Comparison of ENCODE assay signal across 9 cellular contexts in genomic region chrX:153662266-153662665, GRCh38. TPM values are rescaled to one million over a fixed set of nuclear protein-coding genes. Genes with fewer than 3 reads are reported as not detected.
A peak's percentile ranks its signal among the peaks of the same experiment; 100 is the strongest.
DNase-seq lines count a peak whose midpoint lies in the region; ATAC-seq, FAIRE-seq and TF ChIP-seq lines count a peak whose summit lies in the region.
"Had no signal": no experiment of that assay in that cellular context is flagged by ENCODE, and none has a peak within 500 bp of the region (broad histone marks: within the 10 kb centered on the region; RNA-seq: fewer than 3 reads in every experiment).

No MANE protein-coding gene starts in this region.

- CTCF ChIA-PET in A549 (lab: Yijun Ruan, JAX), result interaction anchor here (0.6 to 3.8 kb wide), 25 partner anchors 8 to 124 kb away, joined by 3 to 28 read pairs (median 5); partner anchors contain the start of genes DUSP9, PNCK and SLC6A8

- H3K4me1 ChIP-seq in A549, result no peaks in the 10 kb centered on the region
- H3K4me1 ChIP-seq in foreskin keratinocyte, result no peaks in the 10 kb centered on the region
- H3K4me1 ChIP-seq in spleen, result peaks cover 0 to 7% (median 2%) of the 10 kb centered on the region in 6 donors

- POLR2A ChIA-PET in A549 (lab: Yijun Ruan, JAX), result no interaction called here

- intact Hi-C loops in spleen (cut with DNase I; ENCODE audit: low total_unique reads), result loop anchor here (10.0 kb wide), 1 partner anchor 47 kb away; no protein-coding TSS in a partner anchor

- peak overlapping the region; percentile 22; the same call in 2 of the 3 replicates for H3K4me3 ChIP-seq in A549
- H3K4me3 ChIP-seq in Jurkat, Clone E6-1 (ENCODE audit: low read length), result peak overlapping the region; percentile 13; the same call in 1 of the 2 replicates
- H3K4me3 ChIP-seq in spleen, result peak overlapping the region in 1 of 8 donors; percentile 55

- DNase-seq in A549 (ENCODE audit: low read depth in 1 of 2, low spot score in 1 of 2) (peak in 1 of 2 experiments; percentile 77), activated T-cell treated with anti-CD3 and anti-CD28 coated beads for 48 hours (ENCODE audit: low read depth) (peak; percentile 29), foreskin keratinocyte (no peak), spleen (peak; percentile 83), frontal cortex (ENCODE audit: low spot score in 2 of 2) (no peak), iPS-NIHi11 (ENCODE audit: low spot score) (no peak), SW480 (ENCODE audit: low spot score) (no peak)
- DNase-seq in Jurkat, Clone E6-1 (ENCODE audit: low read depth, low spot score), result no peak

- peak; percentile 90 to 96 for ATAC-seq in A549
- ATAC-seq in foreskin keratinocyte, result peak; percentile 26

- H3K9me3 ChIP-seq in A549, result no peaks in the 10 kb centered on the region; the same call in 2 of the 3 replicates
- peaks cover 0 to 7% (median 0%) of the 10 kb centered on the region in 8 donors for H3K9me3 ChIP-seq in spleen

- TF ChIP-seq RAD21 in A549 (conservative IDR thresholded peaks at IDR 0.05 in 1 of 2, IDR thresholded peaks at IDR 0.05 in 1 of 2), result peak; percentile 26 to 41; a peak in 4 of 5 replicates

- TF ChIP-seq POLR2A in A549 (IDR thresholded peaks at IDR 0.05; ENCODE audit: low read length), result no peak
- no peak for TF ChIP-seq POLR2A in spleen (IDR thresholded peaks at IDR 0.05)

- H3K36me3 ChIP-seq in spleen, result no peaks in the 10 kb centered on the region

- WGBS in A549 (ENCODE audit: missing lambda C conversion rate), result 20% methylated on average over 2 of the region's 31 CpGs
- WGBS in spleen, 5 donors, result 2 to 27% (median 3%) methylated on average over 12 to 31 of the region's 31 CpGs

- TF ChIP-seq CTCF in A549 (IDR thresholded peaks at IDR 0.05) (peak; percentile 61), foreskin keratinocyte (conservative IDR thresholded peaks at IDR 0.05) (peak; percentile 38), spleen (IDR thresholded peaks at IDR 0.05 in 8 of 11, conservative IDR thresholded peaks at IDR 0.05 in 3 of 11) (peak in 8 of 11 experiments; percentile 33 to 69 (median 57))

- peaks cover 14% of the 10 kb centered on the region for H3K27me3 ChIP-seq in foreskin keratinocyte
- H3K27me3 ChIP-seq in spleen (replicated peaks in 1 of 7), result peaks cover 0 to 31% (median 7%) of the 10 kb centered on the region in 7 donors

- FAIRE-seq in A549 (lab: Jason Lieb, UNC) (no peak), frontal cortex (lab: Jason Lieb, UNC) (no peak)

- TF ChIP-seq EP300 in A549 (IDR thresholded peaks at IDR 0.05), result no peak

- peak overlapping the region; percentile 64 for H3K4me2 ChIP-seq in A549

- peak overlapping the region in 1 of 2 experiments; percentile 57; a peak in 3 of 6 replicates for H3K27ac ChIP-seq in A549
- no peak overlapping the region for H3K27ac ChIP-seq in foreskin keratinocyte
- no peak overlapping the region for H3K27ac ChIP-seq in spleen

TF ChIP-seq in A549, 52 proteins besides CTCF, POLR2A, EP300 and RAD21:
- TF ChIP-seq FOXS1 (CRISPR knock-in tag; IDR thresholded peaks at IDR 0.05), result no peak
- no peak for TF ChIP-seq E2F6 (IDR thresholded peaks at IDR 0.05; ENCODE audit: borderline replicate concordance, low read depth)
- no peak for TF ChIP-seq ZSCAN20 (CRISPR knock-in tag; IDR thresholded peaks at IDR 0.05)
- peak; percentile 72 for TF ChIP-seq SMC3 (IDR thresholded peaks at IDR 0.05)
- peak; percentile 29; the same call in 1 of the 2 replicates for TF ChIP-seq MAX (IDR thresholded peaks at IDR 0.05)

RNA-seq across cellular contexts. Expression of gene PNCK, which starts 11.3 kb away (rescaled TPM):
- 0.17 TPM in 2 replicates for polyA plus RNA-seq in A549 (2011; rRNA removed)
- 0.08 and 0.09 TPM in 2 replicates for polyA plus RNA-seq in A549 (2012; cell fraction: cytosol; rRNA removed)
- 0.64 and 1.3 TPM in 2 replicates for polyA plus RNA-seq in A549 (2012; cell fraction: nucleus; rRNA removed)
- polyA plus RNA-seq in A549 (2017; fragmentation: RNase III; extraction: RNeasy Plus Mini Kit Qiagen cat#74134 plus additional on column Dnase treatment), result 0.13 to 0.30 TPM (median 0.25 TPM) in 3 replicates
- not detected in 2 replicates for polyA minus RNA-seq in A549 (2011; rRNA and poly(A)+ RNA removed)
- 1.9 TPM for polyA plus RNA-seq in Jurkat, Clone E6-1 (2012; ENCODE audit: insufficient read depth, insufficient read length)
- total RNA-seq in foreskin keratinocyte, result not detected in 2 replicates
- 0.07 and 0.15 TPM in 2 replicates for polyA plus RNA-seq in foreskin keratinocyte
- 1 to 10 TPM in 2 of 7 donors, under 1 TPM in 1, not detected in 4; 0.73 to 1.2 (median 1.0) TPM for total RNA-seq in spleen
- under 1 TPM; 0.18 to 0.35 (median 0.22) TPM for polyA plus RNA-seq in spleen
- 18.3 TPM for total RNA-seq in frontal cortex
- total RNA-seq: dermis microvascular lymphatic vessel endothelial cell had no signal

RNA-seq across cellular contexts. Expression of gene DUSP9, which starts 15.3 kb away (rescaled TPM):
- polyA plus RNA-seq in A549 (2011; rRNA removed) (0.65 and 0.75 TPM in 2 replicates), A549 (2017; fragmentation: RNase III; extraction: RNeasy Plus Mini Kit Qiagen cat#74134 plus additional on column Dnase treatment) (1.3 to 1.6 TPM (median 1.3 TPM) in 3 replicates), foreskin keratinocyte (1.2 and 1.4 TPM in 2 replicates), spleen (under 1 TPM in 1 of 3 donors, not detected in 2; 0.09 TPM)
- 2.0 and 3.1 TPM in 2 replicates for polyA plus RNA-seq in A549 (2012; cell fraction: cytosol; rRNA removed)
- 2.5 and 2.8 TPM in 2 replicates for polyA plus RNA-seq in A549 (2012; cell fraction: nucleus; rRNA removed)
- 0.70 and 1.1 TPM in 2 replicates for polyA minus RNA-seq in A549 (2011; rRNA and poly(A)+ RNA removed)
- polyA plus RNA-seq in Jurkat, Clone E6-1 (2012; ENCODE audit: insufficient read depth, insufficient read length), result 7.7 TPM
- total RNA-seq in foreskin keratinocyte (1.3 and 1.7 TPM in 2 replicates), spleen (under 1 TPM in 1 of 7 donors, not detected in 6; 0.17 TPM), frontal cortex (2.9 TPM)

RNA-seq across cellular contexts. Expression of gene SLC6A8, which starts 25.5 kb away (rescaled TPM):
- polyA plus RNA-seq in A549 (2011; rRNA removed) (2.0 and 3.4 TPM in 2 replicates), A549 (2017; fragmentation: RNase III; extraction: RNeasy Plus Mini Kit Qiagen cat#74134 plus additional on column Dnase treatment) (5.7 to 6.9 TPM (median 6.1 TPM) in 3 replicates), foreskin keratinocyte (34.2 and 34.8 TPM in 2 replicates), spleen (1 to 10 TPM; 3.2 to 5.3 (median 3.2) TPM)
- polyA plus RNA-seq in A549 (2012; cell fraction: cytosol; rRNA removed), result 4.2 and 7.4 TPM in 2 replicates
- polyA plus RNA-seq in A549 (2012; cell fraction: nucleus; rRNA removed), result 10.2 and 14.9 TPM in 2 replicates
- 8.6 and 9.8 TPM in 2 replicates for polyA minus RNA-seq in A549 (2011; rRNA and poly(A)+ RNA removed)
- polyA plus RNA-seq in Jurkat, Clone E6-1 (2012; ENCODE audit: insufficient read depth, insufficient read length), result 3.1 TPM
- total RNA-seq in foreskin keratinocyte (40.0 and 43.4 TPM in 2 replicates), spleen (10 to 100 TPM in 5 of 7 donors, 1 to 10 TPM in 2; 6.7 to 72.9 (median 14.7) TPM), frontal cortex (12.2 TPM)

Comparison
In these comparisons a context has a peak if more than half of its experiments do, and no peak if none do; other contexts are left out.
1. DNase-seq: peak in activated T-cell treated with anti-CD3 and anti-CD28 coated beads for 48 hours (single experiment) and spleen (single experiment); none in Jurkat, Clone E6-1 (single experiment), foreskin keratinocyte (0 of 2), frontal cortex (0 of 2), iPS-NIHi11 (single experiment) and SW480 (single experiment).
2. Peak in every context shown above with its lines, with median percentiles within 50 percentile points of each other: CTCF ChIP-seq.